8 cellular contexts compared by ENCODE assay signal in the genomic region with DNA sequence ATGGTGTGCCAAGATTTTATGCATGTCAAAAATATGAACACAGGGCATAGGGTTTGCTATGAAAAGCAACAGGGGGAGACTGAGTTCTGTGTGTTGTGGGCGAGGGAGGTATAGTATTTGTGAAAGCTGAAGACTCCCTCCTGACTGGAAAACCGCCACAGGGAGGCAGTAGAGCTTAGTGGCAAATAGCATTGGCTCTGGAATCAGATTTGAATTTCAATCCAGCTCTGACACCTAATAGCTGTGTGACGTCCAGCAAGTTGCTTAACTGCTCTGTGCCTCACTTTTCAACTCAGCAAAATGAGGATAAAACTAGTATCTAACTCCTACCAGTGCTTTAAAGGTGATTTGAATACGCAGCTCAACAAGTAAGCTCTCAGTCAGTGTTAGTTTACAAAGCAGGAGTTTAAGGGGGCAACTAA. TPM values are rescaled to one million over a fixed set of nuclear protein-coding genes. Genes with fewer than 3 reads are reported as not detected.
DNase-seq lines count a peak whose midpoint lies in the region; ATAC-seq and TF ChIP-seq lines count a peak whose summit lies in the region.

No MANE protein-coding gene starts in this region.

- DNase-seq in D341Med (ENCODE audit: low spot score) (peak; percentile 45), Karpas-422 (peak; percentile 79), fibroblast of pulmonary artery (ENCODE audit: low read depth) (peak; percentile 66), T1000 (lab: John Stamatoyannopoulos, UW) (no peak)
- DNase-seq in activated CD4-positive, alpha-beta memory T cell treated with anti-CD3 and anti-CD28 coated beads, Interleukin-2, amount 10 ng/mL, durations not matched to agents 7 days and 5 days: peak; percentile 62
- peak in 1 of 2 donors; percentile 63 for DNase-seq in stimulated activated effector memory CD8-positive, alpha-beta T cell treated with anti-CD3 and anti-CD28 coated beads, Interleukin-12 subunit alpha, Interleukin-12 subunit beta, amount 100 ng/mL, for 72 hours (ENCODE audit: low spot score in 2 of 2)

- POLR2A ChIA-PET in activated CD4-positive, alpha-beta memory T cell treated with anti-CD3 and anti-CD28 coated beads, Interleukin-2, amount 10 ng/mL, durations not matched to agents 7 days and 5 days (lab: Charles Lee): interaction anchor here (1.1 kb wide), 1 partner anchor 13 kb away, joined by 7 read pairs; no protein-coding TSS in a partner anchor

- no peaks in the 10 kb centered on the region for H3K36me3 ChIP-seq in Karpas-422 (ENCODE audit: insufficient read depth, low read length)

- no peaks in the 10 kb centered on the region for H3K79me2 ChIP-seq in Karpas-422 (ENCODE audit: low read length)

- H3K4me1 Mint-ChIP-seq in activated CD4-positive, alpha-beta memory T cell treated with anti-CD3 and anti-CD28 coated beads, Interleukin-2, amount 10 ng/mL, durations not matched to agents 7 days and 5 days: peaks cover 7% of the 10 kb centered on the region
- H3K4me1 Mint-ChIP-seq in stimulated activated effector memory CD8-positive, alpha-beta T cell treated with anti-CD3 and anti-CD28 coated beads, Interleukin-12 subunit alpha, Interleukin-12 subunit beta, amount 100 ng/mL, for 72 hours: peaks cover 9% of the 10 kb centered on the region

- no peaks in the 10 kb centered on the region for H3K36me3 Mint-ChIP-seq in activated CD4-positive, alpha-beta memory T cell treated with anti-CD3 and anti-CD28 coated beads, Interleukin-2, amount 10 ng/mL, durations not matched to agents 7 days and 5 days (ENCODE audit: low read depth)
- H3K36me3 Mint-ChIP-seq in stimulated activated effector memory CD8-positive, alpha-beta T cell treated with anti-CD3 and anti-CD28 coated beads, Interleukin-12 subunit alpha, Interleukin-12 subunit beta, amount 100 ng/mL, for 72 hours: no peaks in the 10 kb centered on the region

- peaks cover 2% of the 10 kb centered on the region for H3K27me3 Mint-ChIP-seq in activated CD4-positive, alpha-beta memory T cell treated with anti-CD3 and anti-CD28 coated beads, Interleukin-2, amount 10 ng/mL, durations not matched to agents 7 days and 5 days

- no peaks in the 10 kb centered on the region for H3K27me3 ChIP-seq in Karpas-422 (ENCODE audit: low read length)

- no peaks in the 10 kb centered on the region for H3K9me3 ChIP-seq in Karpas-422 (ENCODE audit: low read length)

- H2AFZ ChIP-seq in Karpas-422 (ENCODE audit: low read length): no peak overlapping the region

- no peak overlapping the region for H3K27ac ChIP-seq in Karpas-422 (ENCODE audit: low read length)

- peak; percentile 75 for ATAC-seq in stimulated activated effector memory CD8-positive, alpha-beta T cell treated with anti-CD3 and anti-CD28 coated beads, Interleukin-12 subunit alpha, Interleukin-12 subunit beta, amount 100 ng/mL, for 72 hours
- ATAC-seq in GM18858 (IDR thresholded peaks at IDR 0.05; ENCODE audit: unreplicated experiment) (no peak), GM19035 (IDR thresholded peaks at IDR 0.05; ENCODE audit: unreplicated experiment) (no peak)

- no peak overlapping the region for H3K4me2 ChIP-seq in Karpas-422 (ENCODE audit: low read depth, low read length, poor library complexity, severe bottlenecking)

- CTCF ChIA-PET in activated CD4-positive, alpha-beta memory T cell treated with anti-CD3 and anti-CD28 coated beads, Interleukin-2, amount 10 ng/mL, durations not matched to agents 7 days and 5 days (lab: Charles Lee): interaction anchor here (1.0 to 2.5 kb wide), 11 partner anchors 21 to 411 kb away, joined by 3 to 10 read pairs (median 5); no protein-coding TSS in a partner anchor

- H3K9me3 Mint-ChIP-seq in activated CD4-positive, alpha-beta memory T cell treated with anti-CD3 and anti-CD28 coated beads, Interleukin-2, amount 10 ng/mL, durations not matched to agents 7 days and 5 days: no peaks in the 10 kb centered on the region
- H3K9me3 Mint-ChIP-seq in stimulated activated effector memory CD8-positive, alpha-beta T cell treated with anti-CD3 and anti-CD28 coated beads, Interleukin-12 subunit alpha, Interleukin-12 subunit beta, amount 100 ng/mL, for 72 hours: no peaks in the 10 kb centered on the region

- H4K20me1 ChIP-seq in Karpas-422 (ENCODE audit: insufficient read depth, low read depth, low read length): no peaks in the 10 kb centered on the region

- H3K9me2 ChIP-seq in Karpas-422 (replicated peaks; ENCODE audit: insufficient read depth, low read length): no peaks in the 10 kb centered on the region

- H3K4me1 ChIP-seq in Karpas-422 (ENCODE audit: low read length): no peaks in the 10 kb centered on the region

- H3K9ac ChIP-seq in Karpas-422 (ENCODE audit: low read length): no peak overlapping the region

- peak; percentile 47 for TF ChIP-seq CTCF in fibroblast of pulmonary artery (IDR thresholded peaks at IDR 0.05; ENCODE audit: low read length, missing control alignments)

- no peak overlapping the region for H3K27ac Mint-ChIP-seq in activated CD4-positive, alpha-beta memory T cell treated with anti-CD3 and anti-CD28 coated beads, Interleukin-2, amount 10 ng/mL, durations not matched to agents 7 days and 5 days
- no peak overlapping the region for H3K27ac Mint-ChIP-seq in stimulated activated effector memory CD8-positive, alpha-beta T cell treated with anti-CD3 and anti-CD28 coated beads, Interleukin-12 subunit alpha, Interleukin-12 subunit beta, amount 100 ng/mL, for 72 hours

- H3K4me3 Mint-ChIP-seq in activated CD4-positive, alpha-beta memory T cell treated with anti-CD3 and anti-CD28 coated beads, Interleukin-2, amount 10 ng/mL, durations not matched to agents 7 days and 5 days: no peak overlapping the region
- H3K4me3 Mint-ChIP-seq in stimulated activated effector memory CD8-positive, alpha-beta T cell treated with anti-CD3 and anti-CD28 coated beads, Interleukin-12 subunit alpha, Interleukin-12 subunit beta, amount 100 ng/mL, for 72 hours: no peak overlapping the region

- no peak overlapping the region for H3K4me3 ChIP-seq in Karpas-422 (ENCODE audit: low read length)
- H3K4me3 ChIP-seq in fibroblast of pulmonary artery (replicated peaks; ENCODE audit: low read depth, low read length): no peak overlapping the region

RNA-seq across cellular contexts. Expression of a gene that starts 22.0 kb away (rescaled TPM):
- 144 and 170 TPM in 2 replicates for total RNA-seq in Karpas-422 (2014; rRNA removed; shearing (Covaris generic); ENCODE audit: low replicate concordance)
- total RNA-seq in activated CD4-positive, alpha-beta memory T cell treated with anti-CD3 and anti-CD28 coated beads, Interleukin-2, amount 10 ng/mL, durations not matched to agents 7 days and 5 days: 100 to 1,000 TPM; 227 TPM
